In genomic region chr7:5424689-5425506, GRCh38 we compare ENCODE assay signal across 8 cellular contexts. TPM values are rescaled to one million over a fixed set of nuclear protein-coding genes. Genes with fewer than 3 reads are reported as not detected.
A peak's percentile ranks its signal among the peaks of the same experiment; 100 is the strongest.
DNase-seq lines count a peak whose midpoint lies in the region; ATAC-seq and TF ChIP-seq lines count a peak whose summit lies in the region.

No MANE protein-coding gene starts in this region.

- no peaks in the 10 kb centered on the region for H3K27me3 ChIP-seq in brain microvascular endothelial cell (replicated peaks)

- peak overlapping the region; percentile 32 for H3K27ac Mint-ChIP-seq in activated CD8-positive, alpha-beta memory T cell treated with anti-CD3 and anti-CD28 coated beads, Interleukin-2, amount 10 ng/mL, durations not matched to agents 7 days and 5 days

- ATAC-seq in activated CD8-positive, alpha-beta memory T cell treated with anti-CD3 and anti-CD28 coated beads, Interleukin-2, amount 10 ng/mL, durations not matched to agents 7 days and 5 days: no peak
- ATAC-seq in HG03045 (IDR thresholded peaks at IDR 0.05; ENCODE audit: unreplicated experiment) (no peak), GM21390 (IDR thresholded peaks at IDR 0.05; ENCODE audit: unreplicated experiment) (no peak)

- H3K4me3 ChIP-seq in brain microvascular endothelial cell (ENCODE audit: low read depth, low read length) (peak overlapping the region; percentile 85), skin epidermis (peak overlapping the region; percentile 50 to 96 (median 75))

- in situ Hi-C loops in brain microvascular endothelial cell (cut with HindIII; ENCODE audit: low pct_ligation_motif_present, low sequenced_read_pairs): no loop called here

- no peak for TF ChIP-seq CTCF in brain microvascular endothelial cell (IDR thresholded peaks at IDR 0.05; ENCODE audit: low read depth, low read length, missing control alignments)

- H3K36me3 Mint-ChIP-seq in activated CD8-positive, alpha-beta memory T cell treated with anti-CD3 and anti-CD28 coated beads, Interleukin-2, amount 10 ng/mL, durations not matched to agents 7 days and 5 days: no peaks in the 10 kb centered on the region

- H3K27ac ChIP-seq in brain microvascular endothelial cell (peak overlapping the region; percentile 95), skin epidermis (peak overlapping the region; percentile 86 to 100 (median 98))

- H3K27me3 Mint-ChIP-seq in activated CD8-positive, alpha-beta memory T cell treated with anti-CD3 and anti-CD28 coated beads, Interleukin-2, amount 10 ng/mL, durations not matched to agents 7 days and 5 days: peaks cover 80% of the 10 kb centered on the region

- no peaks in the 10 kb centered on the region for H3K9me3 Mint-ChIP-seq in activated CD8-positive, alpha-beta memory T cell treated with anti-CD3 and anti-CD28 coated beads, Interleukin-2, amount 10 ng/mL, durations not matched to agents 7 days and 5 days (ENCODE audit: low read depth)

- peak overlapping the region; percentile 58 for H3K4me3 Mint-ChIP-seq in activated CD8-positive, alpha-beta memory T cell treated with anti-CD3 and anti-CD28 coated beads, Interleukin-2, amount 10 ng/mL, durations not matched to agents 7 days and 5 days

- no peak for DNase-seq in activated CD8-positive, alpha-beta memory T cell treated with anti-CD3 and anti-CD28 coated beads, Interleukin-2, amount 10 ng/mL, durations not matched to agents 7 days and 5 days
- DNase-seq in activated CD8-positive, alpha-beta memory T cell treated with anti-CD3 and anti-CD28 coated beads, Interleukin-2, amount 50 U/mL, for 4 hours: no peak
- peak; percentile 10 for DNase-seq in NCI-H774 (lab: John Stamatoyannopoulos, UW)
- DNase-seq in brain microvascular endothelial cell: no peak
- peak; percentile 61 for DNase-seq in inferior parietal cortex (ENCODE audit: extremely low spot score)

- peaks cover 5% of the 10 kb centered on the region for H3K36me3 ChIP-seq in brain microvascular endothelial cell (replicated peaks)

- CTCF ChIA-PET in activated CD8-positive, alpha-beta memory T cell treated with anti-CD3 and anti-CD28 coated beads, Interleukin-2, amount 10 ng/mL, durations not matched to agents 7 days and 5 days (lab: Charles Lee): interaction anchor here (1.0 to 5.0 kb wide), 5 partner anchors 27 to 185 kb away, joined by 3 to 30 read pairs (median 6); no protein-coding TSS in a partner anchor

- H3K4me1 Mint-ChIP-seq in activated CD8-positive, alpha-beta memory T cell treated with anti-CD3 and anti-CD28 coated beads, Interleukin-2, amount 10 ng/mL, durations not matched to agents 7 days and 5 days: peaks cover 32% of the 10 kb centered on the region

RNA-seq across cellular contexts. Expression of gene TNRC18, which starts 1.3 kb away (rescaled TPM):
- 10 to 100 TPM; 64.0 to 65.7 TPM for total RNA-seq in activated CD8-positive, alpha-beta memory T cell treated with anti-CD3 and anti-CD28 coated beads, Interleukin-2, amount 10 ng/mL, durations not matched to agents 7 days and 5 days

Comparison
In these comparisons a context has a peak if more than half of its experiments do, and no peak if none do; other contexts are left out.
1. DNase-seq: peak in NCI-H774 (single experiment) and inferior parietal cortex (single experiment); none in activated CD8-positive, alpha-beta memory T cell treated with anti-CD3 and anti-CD28 coated beads, Interleukin-2, amount 10 ng/mL, durations not matched to agents 7 days and 5 days (single experiment), activated CD8-positive, alpha-beta memory T cell treated with anti-CD3 and anti-CD28 coated beads, Interleukin-2, amount 50 U/mL, for 4 hours (single experiment) and brain microvascular endothelial cell (single experiment).